Comparison of ENCODE assay signal across 23 cellular contexts in the genomic region with DNA sequence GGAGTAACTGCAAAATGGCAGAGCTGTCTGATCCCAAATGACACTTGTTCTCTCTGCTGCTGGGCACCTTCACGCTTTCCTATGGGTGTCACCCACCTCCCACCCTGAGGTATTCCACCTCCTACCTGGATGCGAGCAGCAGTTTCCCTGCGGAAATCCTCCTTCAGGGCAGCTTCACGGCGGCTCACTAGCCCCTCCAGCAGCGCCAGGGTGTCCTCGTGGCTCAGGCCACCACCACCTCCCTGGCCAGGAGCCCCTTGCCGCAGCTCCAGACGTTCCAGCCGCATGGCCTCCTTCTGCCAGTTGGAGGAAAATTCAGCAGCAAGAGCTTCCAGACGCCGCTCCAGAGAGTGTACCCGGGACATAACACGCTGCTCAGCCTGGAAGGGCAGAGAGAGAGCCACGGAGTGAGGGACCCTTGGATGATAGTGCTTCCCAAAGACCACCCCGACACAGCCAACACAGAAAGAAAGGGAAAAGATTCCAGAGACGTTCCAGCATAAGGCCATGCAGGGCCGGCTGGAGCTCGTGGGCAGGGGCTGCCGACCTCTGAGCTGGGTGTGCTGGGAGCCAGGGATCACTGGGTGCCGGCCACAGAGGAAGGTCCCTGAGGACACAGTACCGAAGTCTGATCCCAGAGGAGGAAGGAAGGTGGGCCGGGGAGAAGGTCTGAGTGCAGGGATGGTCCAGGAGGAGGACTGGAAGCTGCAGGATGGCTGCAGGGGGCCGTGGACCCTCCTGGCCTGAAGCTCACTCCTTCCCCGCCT. TPM values are rescaled to one million over a fixed set of nuclear protein-coding genes. Genes with fewer than 3 reads are reported as not detected.
DNase-seq lines count a peak whose midpoint lies in the region; ATAC-seq, FAIRE-seq and TF ChIP-seq lines count a peak whose summit lies in the region.
"Had no signal": no experiment of that assay in that cellular context is flagged by ENCODE, and none has a peak within 500 bp of the region (broad histone marks: within the 10 kb centered on the region; RNA-seq: fewer than 3 reads in every experiment).

No MANE protein-coding gene starts in this region.

- over 99% methylated on average over 25 of the region's 25 CpGs for WGBS in HepG2 (ENCODE audit: low lambda C conversion rate)

- TF ChIP-seq CTCF in A673 (conservative IDR thresholded peaks at IDR 0.05; ENCODE audit: low read depth, low read length) (no peak), HepG2 (CRISPR knock-in tag; IDR thresholded peaks at IDR 0.05) (no peak)
- TF ChIP-seq CTCF in activated CD8-positive, alpha-beta T cell treated with anti-CD3 and anti-CD28 coated beads for 36 hours (IDR thresholded peaks at IDR 0.05), result no peak

- CTCF ChIA-PET in A673 (lab: Charles Lee) (interaction anchor here (0.6 to 0.7 kb wide), 3 partner anchors 8 to 1952 kb away, joined by 3 read pairs; no protein-coding TSS in a partner anchor), HepG2 (lab: Yijun Ruan, JAX; ENCODE audit: low intra/inter-chr PET ratio, low total read pairs) (no interaction called here)
- CTCF ChIA-PET in activated CD8-positive, alpha-beta T cell treated with anti-CD3 and anti-CD28 coated beads for 36 hours (lab: Charles Lee), result interaction anchor here (0.7 to 2.4 kb wide), 4 partner anchors 9 to 17 kb away, joined by 3 to 18 read pairs (median 3); no protein-coding TSS in a partner anchor

- no peak overlapping the region for H3K9ac ChIP-seq in HepG2 (ENCODE audit: insufficient read depth, low read depth, low read length)
- H3K9ac ChIP-seq: parathyroid adenoma had no signal

- H3K27ac Mint-ChIP-seq in CD4-positive, CD25-positive, alpha-beta regulatory T cell, result peak overlapping the region in 2 of 3 donors; percentile 32 to 84
- H3K27ac Mint-ChIP-seq in activated CD8-positive, alpha-beta T cell treated with anti-CD3 and anti-CD28 coated beads for 36 hours, result peak overlapping the region; percentile 52
- H3K27ac Mint-ChIP-seq: dendritic cell treated with granulocyte-macrophage colony-stimulating factor and Interleukin-4, amounts not matched to agents 40 ng/mL and 50 ng/mL, for 4 days had no signal

- intact Hi-C loops in A673 (cut with micrococcal nuclease; ENCODE audit: unreplicated experiment), result no loop called here
- intact Hi-C loops in activated CD8-positive, alpha-beta T cell treated with anti-CD3 and anti-CD28 coated beads for 36 hours (cut with micrococcal nuclease), result no loop called here
- intact Hi-C loops in HepG2 (cut with micrococcal nuclease; ENCODE audit: unreplicated experiment), result no loop called here

- TF ChIP-seq EP300 in HepG2 (IDR thresholded peaks at IDR 0.05; ENCODE audit: low read depth in 2 of 2, low read length in 2 of 2) (no peak), HepG2 (CRISPR knock-in tag; IDR thresholded peaks at IDR 0.05; ENCODE audit: borderline replicate concordance) (no peak)

- no peak for DNase-seq in A673 (ENCODE audit: low spot score)
- no peak for DNase-seq in CD4-positive, CD25-positive, alpha-beta regulatory T cell
- no peak for DNase-seq in activated CD8-positive, alpha-beta T cell treated with anti-CD3 and anti-CD28 coated beads for 36 hours
- no peak for DNase-seq in HepG2 (ENCODE audit: low spot score)
- DNase-seq in NCI-H1694 (lab: John Stamatoyannopoulos, UW), result no peak
- DNase-seq: activated CD8-positive, alpha-beta memory T cell treated with anti-CD3 and anti-CD28 coated beads, Interleukin-2, amount 10 ng/mL, durations not matched to agents 7 days and 5 days; amniotic stem cell; DMS53; GDM1; MV-4-11; NCI-H1930; NCI-H2227 treated with DMSO at 0.1 percent for 48 hours; NCI-H748 treated with DMSO at 0.1 percent for 48 hours had no signal

- H3K79me2 ChIP-seq in HepG2 (ENCODE audit: insufficient read depth, low read length), result no peaks in the 10 kb centered on the region
- H3K79me2 ChIP-seq: parathyroid adenoma had no signal

- H3K27me3 Mint-ChIP-seq in CD4-positive, CD25-positive, alpha-beta regulatory T cell, result no peaks in the 10 kb centered on the region
- H3K27me3 Mint-ChIP-seq in activated CD8-positive, alpha-beta T cell treated with anti-CD3 and anti-CD28 coated beads for 36 hours, result no peaks in the 10 kb centered on the region
- H3K27me3 Mint-ChIP-seq: activated CD8-positive, alpha-beta memory T cell treated with anti-CD3 and anti-CD28 coated beads, Interleukin-2, amount 10 ng/mL, durations not matched to agents 7 days and 5 days; CD8-positive, alpha-beta memory T cell; dendritic cell treated with granulocyte-macrophage colony-stimulating factor and Interleukin-4, amounts not matched to agents 40 ng/mL and 50 ng/mL, for 4 days; natural killer cell treated with Interleukin-12 subunit alpha and Interleukin-12 subunit beta and Interleukin-15 and Interleukin-18, amount 100 ng/mL, for 72 hours had no signal

- no peak for FAIRE-seq in HepG2 (lab: Jason Lieb, UNC)
- FAIRE-seq: bronchial epithelial cell, endothelial cell of umbilical vein had no signal

- H3K4me3 ChIP-seq in A673 (ENCODE audit: low read depth, low read length, poor library complexity, severe bottlenecking) (no peak overlapping the region), HepG2 (replicated peaks in 1 of 3; ENCODE audit: insufficient read depth in 1 of 3, low read depth in 2 of 3, low read length in 3 of 3) (no peak overlapping the region)
- no peak overlapping the region for H3K4me3 ChIP-seq in CD4-positive, CD25-positive, alpha-beta regulatory T cell (ENCODE audit: low read depth, low read length)
- H3K4me3 ChIP-seq: right lobe of liver had no signal

- H3K4me3 Mint-ChIP-seq in CD4-positive, CD25-positive, alpha-beta regulatory T cell, result no peak overlapping the region
- H3K4me3 Mint-ChIP-seq in activated CD8-positive, alpha-beta T cell treated with anti-CD3 and anti-CD28 coated beads for 36 hours, result no peak overlapping the region
- H3K4me3 Mint-ChIP-seq: activated CD8-positive, alpha-beta memory T cell treated with anti-CD3 and anti-CD28 coated beads, Interleukin-2, amount 10 ng/mL, durations not matched to agents 7 days and 5 days; CD8-positive, alpha-beta memory T cell; dendritic cell treated with granulocyte-macrophage colony-stimulating factor and Interleukin-4, amounts not matched to agents 40 ng/mL and 50 ng/mL, for 4 days; natural killer cell treated with Interleukin-12 subunit alpha and Interleukin-12 subunit beta and Interleukin-15 and Interleukin-18, amount 100 ng/mL, for 72 hours had no signal

- H2AFZ ChIP-seq in HepG2 (ENCODE audit: low read length), result no peak overlapping the region
- H2AFZ ChIP-seq: parathyroid adenoma had no signal

- H3K4me2 ChIP-seq in HepG2 (ENCODE audit: low read depth, low read length), result no peak overlapping the region

- H3K4me1 ChIP-seq in A673 (ENCODE audit: insufficient read depth, low read length, poor library complexity, severe bottlenecking) (no peaks in the 10 kb centered on the region), HepG2 (ENCODE audit: insufficient read depth, low read length) (peaks cover 25% of the 10 kb centered on the region)
- peaks cover 11% of the 10 kb centered on the region for H3K4me1 ChIP-seq in CD4-positive, CD25-positive, alpha-beta regulatory T cell (ENCODE audit: control insufficient read depth, insufficient read depth, low read length, poor library complexity, severe bottlenecking)
- H3K4me1 ChIP-seq: parathyroid adenoma had no signal

- H3K9me3 ChIP-seq in A673 (ENCODE audit: low read depth, low read length, poor library complexity, severe bottlenecking) (no peaks in the 10 kb centered on the region), HepG2 (ENCODE audit: low read length) (no peaks in the 10 kb centered on the region)
- H3K9me3 ChIP-seq in CD4-positive, CD25-positive, alpha-beta regulatory T cell (ENCODE audit: control insufficient read depth in 2 of 2, low read length in 2 of 2), result no peaks in the 10 kb centered on the region
- H3K9me3 ChIP-seq: right lobe of liver had no signal

- ATAC-seq in CD4-positive, CD25-positive, alpha-beta regulatory T cell (ENCODE audit: low read depth in 2 of 2), result no peak
- ATAC-seq in activated CD8-positive, alpha-beta T cell treated with anti-CD3 and anti-CD28 coated beads for 36 hours, result no peak
- ATAC-seq in HepG2, result no peak
- ATAC-seq in HG03175 (IDR thresholded peaks at IDR 0.05; ENCODE audit: unreplicated experiment), result no peak
- ATAC-seq in HG03025 (IDR thresholded peaks at IDR 0.05; ENCODE audit: low FRiP score, unreplicated experiment), result no peak
- ATAC-seq: activated CD8-positive, alpha-beta memory T cell treated with anti-CD3 and anti-CD28 coated beads, Interleukin-2, amount 10 ng/mL, durations not matched to agents 7 days and 5 days; HCT116; natural killer cell treated with Interleukin-12 subunit alpha and Interleukin-12 subunit beta and Interleukin-15 and Interleukin-18, amount 100 ng/mL, for 72 hours; right lobe of liver had no signal

- no peaks in the 10 kb centered on the region for H4K20me1 ChIP-seq in HepG2 (ENCODE audit: insufficient read depth, low read length)

- H3K4me1 Mint-ChIP-seq in CD4-positive, CD25-positive, alpha-beta regulatory T cell, result peaks cover 2 to 45% (median 12%) of the 10 kb centered on the region in 4 donors
- peaks cover 24% of the 10 kb centered on the region for H3K4me1 Mint-ChIP-seq in activated CD8-positive, alpha-beta T cell treated with anti-CD3 and anti-CD28 coated beads for 36 hours (ENCODE audit: low read depth)

- H3K27ac ChIP-seq in A673 (ENCODE audit: low read depth, low read length, poor library complexity, severe bottlenecking) (no peak overlapping the region), HepG2 (ENCODE audit: extremely low read length, insufficient read depth, low read length) (no peak overlapping the region)
- H3K27ac ChIP-seq in CD4-positive, CD25-positive, alpha-beta regulatory T cell (ENCODE audit: insufficient read depth, low read length, poor library complexity, severe bottlenecking), result no peak overlapping the region
- H3K27ac ChIP-seq: parathyroid adenoma, right lobe of liver had no signal

- no peak for TF ChIP-seq RAD21 in HepG2 (CRISPR knock-in tag; IDR thresholded peaks at IDR 0.05)

- H3K27me3 ChIP-seq in A673 (replicated peaks; ENCODE audit: insufficient read depth, low read depth, low read length, poor library complexity), result no peaks in the 10 kb centered on the region
- H3K27me3 ChIP-seq in CD4-positive, CD25-positive, alpha-beta regulatory T cell (ENCODE audit: control insufficient read depth, insufficient read depth, low read length), result no peaks in the 10 kb centered on the region
- H3K27me3 ChIP-seq in HepG2 (ENCODE audit: control insufficient read depth in 1 of 2, insufficient read depth in 2 of 2, low read length in 2 of 2), result no peaks in the 10 kb centered on the region
- H3K27me3 ChIP-seq: right lobe of liver had no signal

- no peaks in the 10 kb centered on the region for H3K9me3 Mint-ChIP-seq in CD4-positive, CD25-positive, alpha-beta regulatory T cell
- H3K9me3 Mint-ChIP-seq in activated CD8-positive, alpha-beta T cell treated with anti-CD3 and anti-CD28 coated beads for 36 hours, result no peaks in the 10 kb centered on the region
- H3K9me3 Mint-ChIP-seq: CD8-positive, alpha-beta memory T cell; dendritic cell treated with granulocyte-macrophage colony-stimulating factor and Interleukin-4, amounts not matched to agents 40 ng/mL and 50 ng/mL, for 4 days; natural killer cell treated with Interleukin-12 subunit alpha and Interleukin-12 subunit beta and Interleukin-15 and Interleukin-18, amount 100 ng/mL, for 72 hours had no signal

- peaks cover 99% of the 10 kb centered on the region for H3K36me3 ChIP-seq in A673 (ENCODE audit: insufficient read depth, low read length, poor library complexity, severe bottlenecking)
- peaks cover 98% of the 10 kb centered on the region for H3K36me3 ChIP-seq in CD4-positive, CD25-positive, alpha-beta regulatory T cell (ENCODE audit: control insufficient read depth, insufficient read depth, low read length)
- H3K36me3 ChIP-seq in HepG2 (replicated peaks in 1 of 2; ENCODE audit: control insufficient read depth in 1 of 2, insufficient read depth in 2 of 2, low read length in 2 of 2), result peaks cover 50 to 81% of the 10 kb centered on the region in 2 experiments

- peaks cover 25% of the 10 kb centered on the region for H3K36me3 Mint-ChIP-seq in CD4-positive, CD25-positive, alpha-beta regulatory T cell
- peaks cover 63% of the 10 kb centered on the region for H3K36me3 Mint-ChIP-seq in activated CD8-positive, alpha-beta T cell treated with anti-CD3 and anti-CD28 coated beads for 36 hours (ENCODE audit: low read depth)
- H3K36me3 Mint-ChIP-seq: natural killer cell treated with Interleukin-12 subunit alpha and Interleukin-12 subunit beta and Interleukin-15 and Interleukin-18, amount 100 ng/mL, for 72 hours had no signal

- no peak for TF ChIP-seq POLR2A in HepG2 (IDR thresholded peaks at IDR 0.05; ENCODE audit: insufficient read depth in 1 of 2, low read depth in 2 of 2, low read length in 2 of 2)

- BruUV-seq in A673 (replicated peaks; lab: Mats Ljungman, UMichigan), result TSS peak; percentile 13
- no TSS peak for BruUV-seq in HepG2 (replicated peaks; lab: Mats Ljungman, UMichigan)

- in situ Hi-C loops in HepG2 (cut with HindIII; ENCODE audit: extremely low pct_ligation_motif_present, low pct_unique_long_range_greater_than_20kb), result no loop called here

- POLR2A ChIA-PET in A673 (lab: Charles Lee; ENCODE audit: low non-redundant PET), result no interaction called here
- POLR2A ChIA-PET in activated CD8-positive, alpha-beta T cell treated with anti-CD3 and anti-CD28 coated beads for 36 hours (lab: Charles Lee), result interaction anchor here (40.0 to 41.0 kb wide), 2 partner anchors 1 to 18 kb away, joined by 905 read pairs; a partner anchor contains a TSS
- POLR2A ChIA-PET in HepG2 (lab: Yijun Ruan, JAX), result no interaction called here

RNA-seq across cellular contexts. Expression of a gene that starts 13.4 kb away (rescaled TPM):
- total RNA-seq in A673 (2021) (104 and 110 TPM in 2 replicates), HepG2 (2016; rRNA removed; fragmentation: Illumina TruSeq; extraction: Trizol) (18.2 and 45.6 TPM in 2 replicates)
- 454 TPM for total RNA-seq in CD4-positive, CD25-positive, alpha-beta regulatory T cell
- polyA plus RNA-seq in CD4-positive, CD25-positive, alpha-beta regulatory T cell, result 100 to 1,000 TPM; 260 to 381 (median 298) TPM
- total RNA-seq in activated CD8-positive, alpha-beta T cell treated with anti-CD3 and anti-CD28 coated beads for 36 hours, result 100 to 1,000 TPM; 101 to 107 TPM
- 7.7 and 8.7 TPM in 2 replicates for total RNA-seq in HepG2 (2016; cell fraction: cytosol; rRNA removed; fragmentation: Illumina TruSeq; extraction: Trizol; ENCODE audit: low read depth)
- 15.8 and 46.5 TPM in 2 replicates for total RNA-seq in HepG2 (2016; cell fraction: insoluble cytoplasmic fraction; rRNA removed; fragmentation: Illumina TruSeq; extraction: Trizol)
- total RNA-seq in HepG2 (2016; cell fraction: membrane; rRNA removed; fragmentation: Illumina TruSeq; extraction: Trizol), result 8.0 and 10.1 TPM in 2 replicates
- 45.0 and 55.0 TPM in 2 replicates for total RNA-seq in HepG2 (2016; cell fraction: nucleus; rRNA removed; fragmentation: Illumina TruSeq; extraction: Trizol)
- 56.6 and 94.4 TPM in 2 replicates for polyA plus RNA-seq in HepG2 (2011; rRNA removed)
- polyA plus RNA-seq in HepG2 (2011; cell fraction: cytosol; rRNA removed), result 56.4 and 70.2 TPM in 2 replicates
- 131 and 136 TPM in 2 replicates for polyA plus RNA-seq in HepG2 (2011; cell fraction: nucleus; rRNA removed)
- 54.3 and 62.5 TPM in 2 replicates for polyA plus RNA-seq in HepG2 (2012)
- polyA plus RNA-seq in HepG2 (2016; cell fraction: cytosol; fragmentation: Illumina TruSeq; extraction: Trizol; ENCODE audit: low read depth), result 1.7 and 2.0 TPM in 2 replicates
- polyA plus RNA-seq in HepG2 (2016; cell fraction: insoluble cytoplasmic fraction; fragmentation: Illumina TruSeq; extraction: Trizol; ENCODE audit: low read depth), result 13.1 and 15.6 TPM in 2 replicates
- 2.6 and 3.3 TPM in 2 replicates for polyA plus RNA-seq in HepG2 (2016; cell fraction: membrane; fragmentation: Illumina TruSeq; extraction: Trizol; ENCODE audit: low read depth)
- 64.6 and 66.8 TPM in 2 replicates for polyA plus RNA-seq in HepG2 (2016; cell fraction: nucleus; fragmentation: Illumina TruSeq; extraction: Trizol; ENCODE audit: insufficient read depth, low read depth)
- polyA minus RNA-seq in HepG2 (2011; rRNA and poly(A)+ RNA removed; ENCODE audit: low replicate concordance), result 70.8 and 210 TPM in 2 replicates
- 64.5 and 71.6 TPM in 2 replicates for polyA minus RNA-seq in HepG2 (2011; cell fraction: cytosol; rRNA and poly(A)+ RNA removed)
- 46.5 and 51.3 TPM in 2 replicates for polyA minus RNA-seq in HepG2 (2011; cell fraction: nucleus; rRNA and poly(A)+ RNA removed)

RNA-seq across cellular contexts. Expression of a gene that starts 36.6 kb away (rescaled TPM):
- 88.2 and 96.2 TPM in 2 replicates for total RNA-seq in A673 (2021)
- 285 TPM for total RNA-seq in CD4-positive, CD25-positive, alpha-beta regulatory T cell
- polyA plus RNA-seq in CD4-positive, CD25-positive, alpha-beta regulatory T cell, result 10 to 100 TPM; 25.4 to 29.7 (median 25.7) TPM
- total RNA-seq in activated CD8-positive, alpha-beta T cell treated with anti-CD3 and anti-CD28 coated beads for 36 hours, result 10 to 100 TPM; 93.3 to 97.6 TPM
- 22.3 and 24.6 TPM in 2 replicates for total RNA-seq in HepG2 (2016; rRNA removed; fragmentation: Illumina TruSeq; extraction: Trizol)
- total RNA-seq in HepG2 (2016; cell fraction: cytosol; rRNA removed; fragmentation: Illumina TruSeq; extraction: Trizol; ENCODE audit: low read depth), result 9.4 and 11.9 TPM in 2 replicates
- total RNA-seq in HepG2 (2016; cell fraction: insoluble cytoplasmic fraction; rRNA removed; fragmentation: Illumina TruSeq; extraction: Trizol), result 22.2 and 23.5 TPM in 2 replicates
- total RNA-seq in HepG2 (2016; cell fraction: membrane; rRNA removed; fragmentation: Illumina TruSeq; extraction: Trizol), result 10.5 and 13.9 TPM in 2 replicates
- 28.5 and 30.6 TPM in 2 replicates for total RNA-seq in HepG2 (2016; cell fraction: nucleus; rRNA removed; fragmentation: Illumina TruSeq; extraction: Trizol)
- 27.0 and 34.6 TPM in 2 replicates for polyA plus RNA-seq in HepG2 (2011; rRNA removed)
- 12.2 TPM in 2 replicates for polyA plus RNA-seq in HepG2 (2011; cell fraction: cytosol; rRNA removed)
- polyA plus RNA-seq in HepG2 (2011; cell fraction: nucleus; rRNA removed), result 95.6 and 97.7 TPM in 2 replicates
- 27.1 and 32.6 TPM in 2 replicates for polyA plus RNA-seq in HepG2 (2012)
- 1.9 and 2.1 TPM in 2 replicates for polyA plus RNA-seq in HepG2 (2016; cell fraction: cytosol; fragmentation: Illumina TruSeq; extraction: Trizol; ENCODE audit: low read depth)
- polyA plus RNA-seq in HepG2 (2016; cell fraction: insoluble cytoplasmic fraction; fragmentation: Illumina TruSeq; extraction: Trizol; ENCODE audit: low read depth), result 11.2 and 13.8 TPM in 2 replicates
- 4.8 and 5.6 TPM in 2 replicates for polyA plus RNA-seq in HepG2 (2016; cell fraction: membrane; fragmentation: Illumina TruSeq; extraction: Trizol; ENCODE audit: low read depth)
- polyA plus RNA-seq in HepG2 (2016; cell fraction: nucleus; fragmentation: Illumina TruSeq; extraction: Trizol; ENCODE audit: insufficient read depth, low read depth), result 23.2 and 23.4 TPM in 2 replicates
- 58.7 and 59.1 TPM in 2 replicates for polyA minus RNA-seq in HepG2 (2011; rRNA and poly(A)+ RNA removed; ENCODE audit: low replicate concordance)
- 15.1 and 17.8 TPM in 2 replicates for polyA minus RNA-seq in HepG2 (2011; cell fraction: cytosol; rRNA and poly(A)+ RNA removed)
- polyA minus RNA-seq in HepG2 (2011; cell fraction: nucleus; rRNA and poly(A)+ RNA removed), result 81.0 and 88.9 TPM in 2 replicates

RNA-seq across cellular contexts. Expression of a gene that starts 41.6 kb away (rescaled TPM):
- 53.1 and 54.2 TPM in 2 replicates for total RNA-seq in A673 (2021)
- total RNA-seq in CD4-positive, CD25-positive, alpha-beta regulatory T cell, result 205 TPM
- 10 to 100 TPM in 2 of 4 donors, 1 to 10 TPM in 2; 8.7 to 12.5 (median 10.2) TPM for polyA plus RNA-seq in CD4-positive, CD25-positive, alpha-beta regulatory T cell
- 10 to 100 TPM; 84.7 to 88.1 TPM for total RNA-seq in activated CD8-positive, alpha-beta T cell treated with anti-CD3 and anti-CD28 coated beads for 36 hours
- 30.6 and 31.7 TPM in 2 replicates for total RNA-seq in HepG2 (2016; rRNA removed; fragmentation: Illumina TruSeq; extraction: Trizol)
- 8.1 and 9.2 TPM in 2 replicates for total RNA-seq in HepG2 (2016; cell fraction: cytosol; rRNA removed; fragmentation: Illumina TruSeq; extraction: Trizol; ENCODE audit: low read depth)
- 26.6 and 29.1 TPM in 2 replicates for total RNA-seq in HepG2 (2016; cell fraction: insoluble cytoplasmic fraction; rRNA removed; fragmentation: Illumina TruSeq; extraction: Trizol)
- 33.4 and 36.1 TPM in 2 replicates for total RNA-seq in HepG2 (2016; cell fraction: membrane; rRNA removed; fragmentation: Illumina TruSeq; extraction: Trizol)
- 17.6 and 22.7 TPM in 2 replicates for total RNA-seq in HepG2 (2016; cell fraction: nucleus; rRNA removed; fragmentation: Illumina TruSeq; extraction: Trizol)
- polyA plus RNA-seq in HepG2 (2011; rRNA removed), result 38.4 and 44.5 TPM in 2 replicates
- polyA plus RNA-seq in HepG2 (2011; cell fraction: cytosol; rRNA removed), result 39.7 and 45.2 TPM in 2 replicates
- 36.9 and 44.6 TPM in 2 replicates for polyA plus RNA-seq in HepG2 (2011; cell fraction: nucleus; rRNA removed)
- 28.7 and 33.3 TPM in 2 replicates for polyA plus RNA-seq in HepG2 (2012)
- 7.4 and 8.3 TPM in 2 replicates for polyA plus RNA-seq in HepG2 (2016; cell fraction: cytosol; fragmentation: Illumina TruSeq; extraction: Trizol; ENCODE audit: low read depth)
- polyA plus RNA-seq in HepG2 (2016; cell fraction: insoluble cytoplasmic fraction; fragmentation: Illumina TruSeq; extraction: Trizol; ENCODE audit: low read depth), result 28.7 and 31.1 TPM in 2 replicates
- polyA plus RNA-seq in HepG2 (2016; cell fraction: membrane; fragmentation: Illumina TruSeq; extraction: Trizol; ENCODE audit: low read depth), result 21.8 and 25.8 TPM in 2 replicates
- 40.7 and 49.6 TPM in 2 replicates for polyA plus RNA-seq in HepG2 (2016; cell fraction: nucleus; fragmentation: Illumina TruSeq; extraction: Trizol; ENCODE audit: insufficient read depth, low read depth)
- polyA minus RNA-seq in HepG2 (2011; rRNA and poly(A)+ RNA removed; ENCODE audit: low replicate concordance), result 51.9 and 81.6 TPM in 2 replicates
- polyA minus RNA-seq in HepG2 (2011; cell fraction: cytosol; rRNA and poly(A)+ RNA removed), result 20.5 and 24.2 TPM in 2 replicates
- polyA minus RNA-seq in HepG2 (2011; cell fraction: nucleus; rRNA and poly(A)+ RNA removed), result 25.5 and 25.6 TPM in 2 replicates

RNA-seq across cellular contexts. Expression of a gene that starts 51.6 kb away (rescaled TPM):
- total RNA-seq in A673 (2021) (51.7 and 59.1 TPM in 2 replicates), HepG2 (2016; rRNA removed; fragmentation: Illumina TruSeq; extraction: Trizol) (8.0 and 8.8 TPM in 2 replicates)
- 6.3 TPM for total RNA-seq in CD4-positive, CD25-positive, alpha-beta regulatory T cell
- 10 to 100 TPM in 2 of 4 donors, 1 to 10 TPM in 2; 9.3 to 10.9 (median 10.0) TPM for polyA plus RNA-seq in CD4-positive, CD25-positive, alpha-beta regulatory T cell
- total RNA-seq in activated CD8-positive, alpha-beta T cell treated with anti-CD3 and anti-CD28 coated beads for 36 hours, result 1 to 10 TPM; 5.5 to 6.0 TPM
- 8.4 and 10.6 TPM in 2 replicates for total RNA-seq in HepG2 (2016; cell fraction: cytosol; rRNA removed; fragmentation: Illumina TruSeq; extraction: Trizol; ENCODE audit: low read depth)
- total RNA-seq in HepG2 (2016; cell fraction: insoluble cytoplasmic fraction; rRNA removed; fragmentation: Illumina TruSeq; extraction: Trizol), result 7.8 and 8.3 TPM in 2 replicates
- 15.9 and 18.1 TPM in 2 replicates for total RNA-seq in HepG2 (2016; cell fraction: membrane; rRNA removed; fragmentation: Illumina TruSeq; extraction: Trizol)
- 3.2 and 3.8 TPM in 2 replicates for total RNA-seq in HepG2 (2016; cell fraction: nucleus; rRNA removed; fragmentation: Illumina TruSeq; extraction: Trizol)
- polyA plus RNA-seq in HepG2 (2011; rRNA removed), result 9.0 and 10.7 TPM in 2 replicates
- 11.6 and 14.0 TPM in 2 replicates for polyA plus RNA-seq in HepG2 (2011; cell fraction: cytosol; rRNA removed)
- polyA plus RNA-seq in HepG2 (2011; cell fraction: nucleus; rRNA removed), result 6.6 and 8.0 TPM in 2 replicates
- 4.6 and 5.9 TPM in 2 replicates for polyA plus RNA-seq in HepG2 (2012)
- polyA plus RNA-seq in HepG2 (2016; cell fraction: cytosol; fragmentation: Illumina TruSeq; extraction: Trizol; ENCODE audit: low read depth), result 10.5 and 11.9 TPM in 2 replicates
- 7.7 and 9.2 TPM in 2 replicates for polyA plus RNA-seq in HepG2 (2016; cell fraction: insoluble cytoplasmic fraction; fragmentation: Illumina TruSeq; extraction: Trizol; ENCODE audit: low read depth)
- polyA plus RNA-seq in HepG2 (2016; cell fraction: membrane; fragmentation: Illumina TruSeq; extraction: Trizol; ENCODE audit: low read depth), result 13.7 and 14.4 TPM in 2 replicates
- 5.5 and 8.1 TPM in 2 replicates for polyA plus RNA-seq in HepG2 (2016; cell fraction: nucleus; fragmentation: Illumina TruSeq; extraction: Trizol; ENCODE audit: insufficient read depth, low read depth)
- polyA minus RNA-seq in HepG2 (2011; rRNA and poly(A)+ RNA removed; ENCODE audit: low replicate concordance), result 6.9 and 10.7 TPM in 2 replicates
- 1.5 and 2.4 TPM in 2 replicates for polyA minus RNA-seq in HepG2 (2011; cell fraction: cytosol; rRNA and poly(A)+ RNA removed)
- 1.0 and 1.5 TPM in 2 replicates for polyA minus RNA-seq in HepG2 (2011; cell fraction: nucleus; rRNA and poly(A)+ RNA removed)
